ENCODE assay signal across 12 cellular contexts in genomic region chr3:16484216-16484615, GRCh38. TPM values are rescaled to one million over a fixed set of nuclear protein-coding genes. Genes with fewer than 3 reads are reported as not detected.
A peak's percentile ranks its signal among the peaks of the same experiment; 100 is the strongest.
DNase-seq lines count a peak whose midpoint lies in the region; ATAC-seq lines count a peak whose summit lies in the region.
"Had no signal": no experiment of that assay in that cellular context is flagged by ENCODE, and none has a peak within 500 bp of the region (broad histone marks: within the 10 kb centered on the region; RNA-seq: fewer than 3 reads in every experiment).

No MANE protein-coding gene starts in this region.

- peak overlapping the region; percentile 70 for H3K4me3 Mint-ChIP-seq in activated T-helper 17 cell treated with anti-CD3 and anti-CD28 coated beads, Interleukin-2, amount 50 U/mL, for 72 hours
- H3K4me3 Mint-ChIP-seq: activated CD4-positive, alpha-beta memory T cell treated with anti-CD3 and anti-CD28 coated beads for 36 hours had no signal

- DNase-seq in GM03348 (ENCODE audit: low spot score) (peak; percentile 83), left ventricle myocardium superior (no peak), NK-92 (lab: John Stamatoyannopoulos, UW; ENCODE audit: unreplicated experiment) (no peak), AML-193 (lab: John Stamatoyannopoulos, UW) (no peak), DMS79 treated with DMSO at 0.1 percent for 48 hours (lab: John Stamatoyannopoulos, UW) (no peak)
- DNase-seq: activated CD4-positive, alpha-beta memory T cell treated with anti-CD3 and anti-CD28 coated beads for 36 hours; effector CD8-positive, alpha-beta T cell; pancreas had no signal

- H3K27ac Mint-ChIP-seq in activated T-helper 17 cell treated with anti-CD3 and anti-CD28 coated beads, Interleukin-2, amount 50 U/mL, for 72 hours: no peak overlapping the region
- H3K27ac Mint-ChIP-seq: activated CD4-positive, alpha-beta memory T cell treated with anti-CD3 and anti-CD28 coated beads for 36 hours had no signal

- peak overlapping the region; percentile 7 for H3K4me2 ChIP-seq in skeletal muscle satellite cell (ENCODE audit: low read length)

- no peaks in the 10 kb centered on the region for H3K27me3 Mint-ChIP-seq in activated T-helper 17 cell treated with anti-CD3 and anti-CD28 coated beads, Interleukin-2, amount 50 U/mL, for 72 hours
- H3K27me3 Mint-ChIP-seq: activated CD4-positive, alpha-beta memory T cell treated with anti-CD3 and anti-CD28 coated beads for 36 hours had no signal

- peaks cover 50% of the 10 kb centered on the region for H3K4me1 ChIP-seq in skeletal muscle satellite cell (ENCODE audit: control insufficient read depth, insufficient read depth, low read length)
- H3K4me1 ChIP-seq: HAP-1 had no signal

- H3K36me3 Mint-ChIP-seq in activated T-helper 17 cell treated with anti-CD3 and anti-CD28 coated beads, Interleukin-2, amount 50 U/mL, for 72 hours (ENCODE audit: low read depth): peaks cover 86% of the 10 kb centered on the region

- H3K9me3 Mint-ChIP-seq in activated T-helper 17 cell treated with anti-CD3 and anti-CD28 coated beads, Interleukin-2, amount 50 U/mL, for 72 hours: no peaks in the 10 kb centered on the region
- H3K9me3 Mint-ChIP-seq: activated CD4-positive, alpha-beta memory T cell treated with anti-CD3 and anti-CD28 coated beads for 36 hours had no signal

- peaks cover 8% of the 10 kb centered on the region for H3K36me3 ChIP-seq in skeletal muscle satellite cell (ENCODE audit: insufficient read depth, low read length)
- H3K36me3 ChIP-seq: HAP-1, pancreas had no signal

- no peak for ATAC-seq in activated T-helper 17 cell treated with anti-CD3 and anti-CD28 coated beads, Interleukin-2, amount 50 U/mL, for 72 hours (replicated peaks)
- ATAC-seq in left ventricle myocardium superior (peak; percentile 30), GM19452 (IDR thresholded peaks at IDR 0.05; ENCODE audit: unreplicated experiment) (no peak)

- H3K9ac ChIP-seq in skeletal muscle satellite cell (ENCODE audit: low read depth, low read length): peak overlapping the region; percentile 68

- H3K4me1 Mint-ChIP-seq in activated T-helper 17 cell treated with anti-CD3 and anti-CD28 coated beads, Interleukin-2, amount 50 U/mL, for 72 hours: peaks cover 60% of the 10 kb centered on the region

- H3K27me3 ChIP-seq in skeletal muscle satellite cell (ENCODE audit: control insufficient read depth, insufficient read depth, low read length): no peaks in the 10 kb centered on the region
- H3K27me3 ChIP-seq: pancreas had no signal

- H3K4me3 ChIP-seq in skeletal muscle satellite cell (ENCODE audit: low read length): no peak overlapping the region
- H3K4me3 ChIP-seq: HAP-1, pancreas had no signal

- intact Hi-C loops in left ventricle myocardium superior (cut with micrococcal nuclease): no loop called here

- H3K9me3 ChIP-seq in skeletal muscle satellite cell (replicated peaks; ENCODE audit: low read length): no peaks in the 10 kb centered on the region
- H3K9me3 ChIP-seq: HAP-1, pancreas had no signal

RNA-seq across cellular contexts. Expression of gene RFTN1, which starts 29.3 kb away (rescaled TPM):
- total RNA-seq in activated T-helper 17 cell treated with anti-CD3 and anti-CD28 coated beads, Interleukin-2, amount 50 U/mL, for 72 hours: 100 to 1,000 TPM; 112 to 139 TPM
- 25.0 TPM for total RNA-seq in left ventricle myocardium superior
- 34.3 and 35.5 TPM in 2 replicates for total RNA-seq in skeletal muscle satellite cell (2012; rRNA removed)
